In genomic region chr19:57310792-57311191, GRCh38 we compare ENCODE assay signal across 1 cellular context.
TF ChIP-seq lines count a peak whose summit lies in the region.

No MANE protein-coding gene starts in this region.

TF ChIP-seq in A549, 52 proteins besides CTCF, POLR2A, EP300 and RAD21:
- TF ChIP-seq HMGXB4 (CRISPR knock-in tag; IDR thresholded peaks at IDR 0.05; ENCODE audit: borderline replicate concordance) (no peak), ESRRA (IDR thresholded peaks at IDR 0.05; ENCODE audit: borderline replicate concordance, low read length) (no peak), BHLHE40 (IDR thresholded peaks at IDR 0.05; ENCODE audit: low read depth, low read length) (no peak), ZNF302 (CRISPR knock-in tag; IDR thresholded peaks at IDR 0.05) (no peak), KDM5A (IDR thresholded peaks at IDR 0.05) (no peak), CBX8 (IDR thresholded peaks at IDR 0.05) (no peak), EHF (CRISPR knock-in tag; IDR thresholded peaks at IDR 0.05) (no peak), MAX (IDR thresholded peaks at IDR 0.05) (no peak), EHMT2 (IDR thresholded peaks at IDR 0.05; ENCODE audit: low read depth) (no peak)
TF ChIP-seq in A549: peak in this region for 0.
